ENCODE assay signal across 1 cellular context in the genomic region with DNA sequence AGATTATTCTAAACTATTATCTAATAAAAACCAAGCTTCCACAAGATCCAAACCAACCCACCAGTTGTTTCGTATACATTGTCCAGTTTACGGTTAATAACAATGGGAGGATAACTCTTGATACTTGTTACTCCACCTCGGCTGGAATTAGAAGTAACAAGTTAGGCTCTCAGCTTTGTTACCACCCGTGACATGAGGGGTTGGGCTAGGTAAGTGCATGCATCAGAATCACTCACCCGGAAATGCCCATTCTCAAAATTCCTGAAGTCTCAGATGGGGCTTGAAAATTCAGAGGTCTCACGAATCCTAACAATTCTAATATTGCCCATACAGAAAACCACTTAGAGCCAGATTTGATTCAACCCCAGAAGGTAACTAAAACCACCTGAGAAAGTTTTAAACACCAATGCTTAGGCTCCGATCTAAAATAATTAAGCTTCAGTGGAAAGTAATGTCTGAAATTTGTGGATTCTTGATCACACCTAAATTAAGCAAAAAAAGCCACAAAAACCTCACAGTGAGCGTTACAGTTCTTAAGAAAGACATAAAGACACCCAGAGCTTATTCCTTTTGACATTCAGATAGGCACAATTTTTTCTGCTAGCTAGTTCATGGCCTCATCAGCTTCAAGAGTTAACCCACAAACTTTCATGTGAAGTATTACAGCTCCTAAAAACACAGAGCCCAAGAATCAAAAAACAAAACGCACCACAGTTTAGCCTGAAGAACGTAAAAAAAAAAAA.
TF ChIP-seq lines count a peak whose summit lies in the region.

No MANE protein-coding gene starts in this region.

TF ChIP-seq in H1, 55 proteins besides CTCF, POLR2A, EP300 and RAD21:
- TF ChIP-seq EZH2 (IDR thresholded peaks at IDR 0.05; ENCODE audit: low read depth, low read length, severe bottlenecking) = no peak
- TF ChIP-seq GABPA (IDR thresholded peaks at IDR 0.05; ENCODE audit: borderline replicate concordance, insufficient read depth, low read length) = no peak
- TF ChIP-seq SRF (IDR thresholded peaks at IDR 0.05; ENCODE audit: low read depth, low read length) = no peak
- TF ChIP-seq SAP30 (IDR thresholded peaks at IDR 0.05; ENCODE audit: insufficient read depth, insufficient replicate concordance, low read length) = no peak
- TF ChIP-seq POLR2AphosphoS5 (IDR thresholded peaks at IDR 0.05; ENCODE audit: low read depth, low read length) = no peak
- TF ChIP-seq NRF1 (IDR thresholded peaks at IDR 0.05; ENCODE audit: low read depth, low read length) = no peak
- TF ChIP-seq SIN3A (conservative IDR thresholded peaks at IDR 0.05 in 1 of 2, IDR thresholded peaks at IDR 0.05 in 1 of 2; ENCODE audit: low read depth in 1 of 2, low read length in 2 of 2) = no peak
- TF ChIP-seq TAF7 (optimal IDR thresholded peaks at IDR 0.05; ENCODE audit: borderline replicate concordance, low read depth, low read length) = no peak
